18 cellular contexts compared by ENCODE assay signal in the genomic region with DNA sequence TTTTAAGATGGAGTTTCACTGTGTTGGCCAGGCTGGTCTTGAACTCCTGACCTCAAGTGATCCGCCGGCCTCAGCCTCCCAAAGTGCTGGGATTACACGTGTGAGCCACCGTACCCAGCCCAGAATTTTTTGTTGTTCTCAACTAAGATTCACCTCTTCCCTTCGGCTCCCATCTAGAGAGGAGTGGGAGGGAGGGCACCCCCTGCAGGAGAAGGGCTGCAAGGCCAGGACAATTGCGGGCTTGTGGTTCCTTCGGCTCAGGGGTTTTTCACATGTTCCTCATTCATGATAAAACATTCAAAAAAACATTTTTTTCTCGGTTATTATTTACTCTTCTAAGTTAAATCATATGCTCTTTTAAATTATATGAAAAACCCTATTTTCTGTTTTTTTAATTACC.
DNase-seq lines count a peak whose midpoint lies in the region; ATAC-seq and TF ChIP-seq lines count a peak whose summit lies in the region.
"Had no signal": no experiment of that assay in that cellular context is flagged by ENCODE, and none has a peak within 500 bp of the region (broad histone marks: within the 10 kb centered on the region; RNA-seq: fewer than 3 reads in every experiment).

No MANE protein-coding gene starts in this region.

- H3K4me3 Mint-ChIP-seq in endothelial cell (ENCODE audit: unreplicated experiment): no peak overlapping the region
- H3K4me3 Mint-ChIP-seq: CD4-positive, alpha-beta T cell; stimulated activated naive CD8-positive, alpha-beta T cell treated with anti-CD3 and anti-CD28 coated beads, Interleukin-15, Interleukin-2, amounts not matched to agents 100 ng/mL and 50 ng/mL, for 24 hours had no signal

- CTCF ChIA-PET in mammary epithelial cell (lab: Charles Lee; ENCODE audit: low non-redundant PET): interaction anchor here (0.7 kb wide), 1 partner anchor 287 kb away, joined by 5 read pairs; no protein-coding TSS in a partner anchor

- dilution Hi-C loops in mammary epithelial cell (cut with HindIII; ENCODE audit: low sequenced_read_pairs): no loop called here

- TF ChIP-seq POLR2A in breast epithelium (IDR thresholded peaks at IDR 0.05): no peak

- no peak for DNase-seq in mammary epithelial cell
- DNase-seq in breast epithelium (ENCODE audit: low spot score in 2 of 2): no peak
- DNase-seq in NT2/D1 (ENCODE audit: low read depth, low spot score): peak; percentile 28
- peak; percentile 23 for DNase-seq in endothelial cell (ENCODE audit: low spot score)
- no peak for DNase-seq in ascending aorta (ENCODE audit: low spot score in 2 of 2)
- DNase-seq: CD4-positive, alpha-beta T cell; cerebellar nuclear complex; effector memory CD4-positive, alpha-beta T cell; IMR-90; left ventricle myocardium superior; nucleus accumbens; right lobe of liver; T-helper 1 cell had no signal

- H3K27me3 ChIP-seq in mammary epithelial cell (ENCODE audit: insufficient read depth, low read length) (peaks cover 3% of the 10 kb centered on the region), breast epithelium (no peaks in the 10 kb centered on the region), NT2/D1 (ENCODE audit: insufficient read depth, insufficient read length) (no peaks in the 10 kb centered on the region), ascending aorta (no peaks in the 10 kb centered on the region)
- H3K27me3 ChIP-seq: right lobe of liver had no signal

- H3K4me3 ChIP-seq in mammary epithelial cell (replicated peaks in 1 of 3; ENCODE audit: insufficient read depth in 1 of 3, low read depth in 2 of 3, low read length in 3 of 3) (no peak overlapping the region), breast epithelium (no peak overlapping the region), NT2/D1 (ENCODE audit: insufficient read length, low read depth) (no peak overlapping the region), ascending aorta (no peak overlapping the region)
- H3K4me3 ChIP-seq: right lobe of liver had no signal

- no peak overlapping the region for H2AFZ ChIP-seq in mammary epithelial cell (ENCODE audit: low read depth, low read length)

- no peaks in the 10 kb centered on the region for H4K20me1 ChIP-seq in mammary epithelial cell (ENCODE audit: insufficient read depth, low read length)

- H3K4me1 ChIP-seq in mammary epithelial cell (ENCODE audit: insufficient read depth, low read length) (no peaks in the 10 kb centered on the region), breast epithelium (no peaks in the 10 kb centered on the region), NT2/D1 (ENCODE audit: insufficient read depth, insufficient read length) (no peaks in the 10 kb centered on the region), ascending aorta (no peaks in the 10 kb centered on the region)
- H3K4me1 ChIP-seq: right lobe of liver had no signal

- no peak overlapping the region for H3K27ac Mint-ChIP-seq in endothelial cell (ENCODE audit: unreplicated experiment)
- H3K27ac Mint-ChIP-seq: CD4-positive, alpha-beta T cell; stimulated activated naive CD8-positive, alpha-beta T cell treated with anti-CD3 and anti-CD28 coated beads, Interleukin-15, Interleukin-2, amounts not matched to agents 100 ng/mL and 50 ng/mL, for 24 hours had no signal

- intact Hi-C loops in mammary epithelial cell (cut with micrococcal nuclease) (no loop called here), breast epithelium (cut with DNase I; ENCODE audit: low total_unique reads) (no loop called here), ascending aorta (cut with DNase I) (no loop called here)

- H3K36me3 ChIP-seq in mammary epithelial cell (ENCODE audit: insufficient read depth, low read length) (no peaks in the 10 kb centered on the region), breast epithelium (no peaks in the 10 kb centered on the region), NT2/D1 (ENCODE audit: insufficient read depth, insufficient read length, low read length) (no peaks in the 10 kb centered on the region), ascending aorta (no peaks in the 10 kb centered on the region)
- H3K36me3 ChIP-seq: right lobe of liver had no signal

- no peaks in the 10 kb centered on the region for H3K36me3 Mint-ChIP-seq in endothelial cell (ENCODE audit: low read depth, unreplicated experiment)

- no peaks in the 10 kb centered on the region for H3K79me2 ChIP-seq in mammary epithelial cell (ENCODE audit: insufficient read depth, low read length)

- H3K27me3 Mint-ChIP-seq in endothelial cell (ENCODE audit: unreplicated experiment): no peaks in the 10 kb centered on the region
- H3K27me3 Mint-ChIP-seq: CD4-positive, alpha-beta T cell; stimulated activated naive CD8-positive, alpha-beta T cell treated with anti-CD3 and anti-CD28 coated beads, Interleukin-15, Interleukin-2, amounts not matched to agents 100 ng/mL and 50 ng/mL, for 24 hours had no signal

- no TSS peak for BruUV-seq in mammary epithelial cell (replicated peaks; lab: Mats Ljungman, UMichigan)

- no peaks in the 10 kb centered on the region for H3K4me1 Mint-ChIP-seq in endothelial cell (ENCODE audit: unreplicated experiment)

- no peaks in the 10 kb centered on the region for H3K9me3 ChIP-seq in mammary epithelial cell (replicated peaks; ENCODE audit: insufficient read depth, low read length)
- no peaks in the 10 kb centered on the region for H3K9me3 ChIP-seq in breast epithelium
- no peaks in the 10 kb centered on the region for H3K9me3 ChIP-seq in NT2/D1 (ENCODE audit: insufficient read depth, low read length)
- no peaks in the 10 kb centered on the region for H3K9me3 ChIP-seq in ascending aorta
- H3K9me3 ChIP-seq: right lobe of liver had no signal

- TF ChIP-seq CTCF in mammary epithelial cell (conservative IDR thresholded peaks at IDR 0.05 in 1 of 2, IDR thresholded peaks at IDR 0.05 in 1 of 2; ENCODE audit: extremely low read depth in 1 of 2, insufficient read depth in 1 of 2, low read depth in 1 of 2, low read length in 2 of 2) (peak; percentile 8 to 21), breast epithelium (IDR thresholded peaks at IDR 0.05) (no peak), endothelial cell (IDR thresholded peaks at IDR 0.05; ENCODE audit: unreplicated experiment) (no peak), ascending aorta (IDR thresholded peaks at IDR 0.05) (no peak)

- 57% methylated on average over 4 of the region's 8 CpGs for WGBS in mammary epithelial cell (ENCODE audit: low coverage, missing lambda C conversion rate)

- ATAC-seq in GM19455 (IDR thresholded peaks at IDR 0.05; ENCODE audit: unreplicated experiment): no peak
- ATAC-seq in HG02588 (IDR thresholded peaks at IDR 0.05; ENCODE audit: unreplicated experiment): no peak
- ATAC-seq in GM21367 (IDR thresholded peaks at IDR 0.05; ENCODE audit: unreplicated experiment): no peak
- ATAC-seq: left ventricle myocardium superior, right lobe of liver, Right ventricle myocardium inferior had no signal

- in situ Hi-C loops in mammary epithelial cell (cut with MboI; ENCODE audit: low sequenced_read_pairs in 2 of 2): no loop called here

- H3K9me3 Mint-ChIP-seq in endothelial cell (ENCODE audit: unreplicated experiment): peaks cover 4% of the 10 kb centered on the region

- H3K9ac ChIP-seq in mammary epithelial cell (ENCODE audit: insufficient read depth, low read length): no peak overlapping the region
- H3K9ac ChIP-seq in NT2/D1 (ENCODE audit: insufficient read length, low read depth): no peak overlapping the region

- H3K27ac ChIP-seq in mammary epithelial cell (ENCODE audit: insufficient read depth, low read depth, low read length): no peak overlapping the region
- no peak overlapping the region for H3K27ac ChIP-seq in breast epithelium
- H3K27ac ChIP-seq in ascending aorta: no peak overlapping the region
- H3K27ac ChIP-seq: right lobe of liver had no signal

- H3K4me2 ChIP-seq in mammary epithelial cell (ENCODE audit: insufficient read depth, low read depth, low read length): no peak overlapping the region

Comparison
In these comparisons a context has a peak if more than half of its experiments do, and no peak if none do; other contexts are left out.
1. CTCF ChIP-seq: peak in mammary epithelial cell (2 of 2); none in breast epithelium (0 of 3), endothelial cell (single experiment) and ascending aorta (0 of 3).
2. DNase-seq: peak in NT2/D1 (single experiment) and endothelial cell (single experiment); none in mammary epithelial cell (single experiment), breast epithelium (0 of 2) and ascending aorta (0 of 2).